ENCODE assay signal across 10 cellular contexts in genomic region chr1:21910528-21911204, GRCh38. TPM values are rescaled to one million over a fixed set of nuclear protein-coding genes. Genes with fewer than 3 reads are reported as not detected.
DNase-seq lines count a peak whose midpoint lies in the region; ATAC-seq and TF ChIP-seq lines count a peak whose summit lies in the region.
"Had no signal": no experiment of that assay in that cellular context is flagged by ENCODE, and none has a peak within 500 bp of the region (broad histone marks: within the 10 kb centered on the region; RNA-seq: fewer than 3 reads in every experiment).

No MANE protein-coding gene starts in this region.

- H2BK12ac ChIP-seq in H9 (ENCODE audit: insufficient read length, low read depth, low read length): no peak overlapping the region

- no CpG with 5 or more reads among the region's 11 CpGs for WGBS in H9 (ENCODE audit: extremely low coverage, insufficient read length, low lambda C conversion rate)
- 81% methylated on average over 11 of the region's 11 CpGs for WGBS in smooth muscle cell (ENCODE audit: low lambda C conversion rate)

- peak overlapping the region; percentile 96 to 98 (median 97) for H3K27ac Mint-ChIP-seq in H9
- H3K27ac Mint-ChIP-seq in activated naive CD8-positive, alpha-beta T cell: peak overlapping the region; percentile 75

- H3K36me3 ChIP-seq in left lung (no peaks in the 10 kb centered on the region), smooth muscle cell (ENCODE audit: low read depth) (no peaks in the 10 kb centered on the region)

- H2BK20ac ChIP-seq in H9 (ENCODE audit: low read depth, low read length, poor library complexity, severe bottlenecking): no peak overlapping the region

- H3F3A ChIP-seq in smooth muscle cell (ENCODE audit: low read depth): peaks cover 52% of the 10 kb centered on the region

- DNase-seq in H9 (no peak), left lung (no peak), smooth muscle cell (lab: John Stamatoyannopoulos, UW; ENCODE audit: unreplicated experiment) (no peak), NCI-H1048 (lab: John Stamatoyannopoulos, UW) (no peak)
- DNase-seq in activated CD4-positive, alpha-beta T cell treated with anti-CD3 and anti-CD28 coated beads, Interleukin-2, amount 50 U/mL, for 48 hours: no peak
- DNase-seq: DMS79, substantia nigra had no signal

- no peaks in the 10 kb centered on the region for H3K23me2 ChIP-seq in H9 (ENCODE audit: insufficient read length, low read depth, low read length, poor library complexity, severe bottlenecking)

- H3K27me3 ChIP-seq in H9 (ENCODE audit: insufficient read depth, low read length) (no peaks in the 10 kb centered on the region), left lung (no peaks in the 10 kb centered on the region), smooth muscle cell (ENCODE audit: low read depth) (no peaks in the 10 kb centered on the region)

- H3K4me2 ChIP-seq in H9 (ENCODE audit: insufficient read depth, insufficient read length, low read length) (no peak overlapping the region), smooth muscle cell (peak overlapping the region; percentile 13)

- intact Hi-C loops in left lung (cut with DNase I): no loop called here

- no peak overlapping the region for H3K18ac ChIP-seq in H9 (ENCODE audit: insufficient read length, low read depth, low read length)

- peak overlapping the region; percentile 16 for H2AK5ac ChIP-seq in H9 (ENCODE audit: insufficient read length, low read length)

- no peak overlapping the region for H3K23ac ChIP-seq in H9 (ENCODE audit: insufficient read length, low read depth, low read length)

- H3K79me1 ChIP-seq in H9 (ENCODE audit: insufficient read depth, low read depth, low read length, poor library complexity, severe bottlenecking): no peaks in the 10 kb centered on the region

- H3K27ac ChIP-seq in H9 (ENCODE audit: insufficient read length, low read depth, low read length) (no peak overlapping the region), left lung (peak overlapping the region; percentile 65 to 81), smooth muscle cell (ENCODE audit: low read depth) (peak overlapping the region; percentile 82)

- no peak overlapping the region for H3K9ac ChIP-seq in H9 (ENCODE audit: extremely low read depth, insufficient read length, low read length)
- peak overlapping the region; percentile 53 for H3K9ac ChIP-seq in smooth muscle cell (ENCODE audit: low read depth)

- ATAC-seq in left lung: no peak
- no peak for ATAC-seq in HG03045 (IDR thresholded peaks at IDR 0.05; ENCODE audit: unreplicated experiment)
- ATAC-seq in GM18520 (IDR thresholded peaks at IDR 0.05; ENCODE audit: unreplicated experiment): no peak

- H3K9me3 Mint-ChIP-seq in H9: no peaks in the 10 kb centered on the region
- no peaks in the 10 kb centered on the region for H3K9me3 Mint-ChIP-seq in activated naive CD8-positive, alpha-beta T cell (ENCODE audit: low read depth)

- H2AFZ ChIP-seq in H9 (ENCODE audit: low read length) (no peak overlapping the region), smooth muscle cell (ENCODE audit: low read depth) (no peak overlapping the region)

- no peak overlapping the region for H3K14ac ChIP-seq in H9 (ENCODE audit: insufficient read depth, low read length)

- no peak overlapping the region for H4K5ac ChIP-seq in H9 (ENCODE audit: insufficient read length, low read depth, low read length)

- H3K79me2 ChIP-seq in H9 (ENCODE audit: insufficient read depth, low read length): no peaks in the 10 kb centered on the region
- peaks cover 23% of the 10 kb centered on the region for H3K79me2 ChIP-seq in smooth muscle cell (ENCODE audit: low read depth)

- no peaks in the 10 kb centered on the region for H4K20me1 ChIP-seq in H9 (ENCODE audit: control insufficient read depth, insufficient read depth, insufficient read length)
- peaks cover 14% of the 10 kb centered on the region for H4K20me1 ChIP-seq in smooth muscle cell (ENCODE audit: low read depth)

- peaks cover 43 to 67% of the 10 kb centered on the region in 2 experiments for H3K4me1 Mint-ChIP-seq in H9
- H3K4me1 Mint-ChIP-seq in activated naive CD8-positive, alpha-beta T cell (ENCODE audit: low read depth): peaks cover 23% of the 10 kb centered on the region

- H3T11ph ChIP-seq in H9 (ENCODE audit: low read length): no peak overlapping the region

- H3K4me3 ChIP-seq in left lung: no peak overlapping the region
- no peak overlapping the region for H3K4me3 ChIP-seq in smooth muscle cell

- H2BK15ac ChIP-seq in H9 (ENCODE audit: low read depth, low read length): no peak overlapping the region; the same call in 1 of the 2 replicates

- no peak overlapping the region for H4K8ac ChIP-seq in H9 (replicated peaks; ENCODE audit: insufficient read length, low read depth, low read length)

- H3K9me3 ChIP-seq in H9 (ENCODE audit: control insufficient read depth, low read depth, low read length) (no peaks in the 10 kb centered on the region), left lung (no peaks in the 10 kb centered on the region), smooth muscle cell (replicated peaks; ENCODE audit: low read depth) (no peaks in the 10 kb centered on the region)

- no peak overlapping the region for H2BK120ac ChIP-seq in H9 (ENCODE audit: low read depth, low read length, poor library complexity, severe bottlenecking)

- no peak for TF ChIP-seq CTCF in H9 (conservative IDR thresholded peaks at IDR 0.05)
- no peak for TF ChIP-seq CTCF in left lung (IDR thresholded peaks at IDR 0.05)
- TF ChIP-seq CTCF in smooth muscle cell (IDR thresholded peaks at IDR 0.05; ENCODE audit: borderline replicate concordance, insufficient read depth, poor library complexity, severe bottlenecking): no peak

- H3K27me3 Mint-ChIP-seq in H9 (ENCODE audit: low read depth): no peaks in the 10 kb centered on the region
- no peaks in the 10 kb centered on the region for H3K27me3 Mint-ChIP-seq in activated naive CD8-positive, alpha-beta T cell

- no peak overlapping the region for H4K91ac ChIP-seq in H9 (ENCODE audit: insufficient read length, low read depth, low read length)

- no peak overlapping the region for H3K4ac ChIP-seq in H9 (ENCODE audit: low read depth, low read length)

- H3K4me1 ChIP-seq in H9 (ENCODE audit: insufficient read depth, low read length) (peaks cover 16% of the 10 kb centered on the region; the same call in 1 of the 2 replicates), left lung (peaks cover 75 to 96% of the 10 kb centered on the region in 2 donors), smooth muscle cell (ENCODE audit: low read depth) (peaks cover 45% of the 10 kb centered on the region)

- 0 out of 5 replicates have a peak overlapping the region, but pooled peaks of 1 of the 2 experiments have one; percentile 0 for H3K4me3 Mint-ChIP-seq in H9
- no peak overlapping the region for H3K4me3 Mint-ChIP-seq in activated naive CD8-positive, alpha-beta T cell

- no peak overlapping the region for H3K56ac ChIP-seq in H9 (ENCODE audit: insufficient read length, low read depth, low read length)

- H2BK5ac ChIP-seq in H9 (ENCODE audit: insufficient read length, low read length): no peak overlapping the region

- H3K36me3 Mint-ChIP-seq in H9 (ENCODE audit: insufficient read depth in 1 of 3, low read depth in 3 of 3): peaks cover 0 to 4% (median 0%) of the 10 kb centered on the region in 3 experiments; a peak in 2 of 7 replicates
- H3K36me3 Mint-ChIP-seq in activated naive CD8-positive, alpha-beta T cell: no peaks in the 10 kb centered on the region

RNA-seq across cellular contexts. Expression of gene HSPG2, which starts 26.4 kb away (rescaled TPM):
- 80.8 and 90.0 TPM in 2 replicates for total RNA-seq in H9 (2021)
- total RNA-seq in left lung: 100 to 1,000 TPM; 324 to 434 TPM
- total RNA-seq in smooth muscle cell: 26.4 and 40.7 TPM in 2 replicates
- 46.7 and 55.4 TPM in 2 replicates for polyA plus RNA-seq in smooth muscle cell
